Comparison of ENCODE assay signal across 9 cellular contexts in genomic region chrX:66030505-66031317, GRCh38. TPM values are rescaled to one million over a fixed set of nuclear protein-coding genes. Genes with fewer than 3 reads are reported as not detected.
DNase-seq lines count a peak whose midpoint lies in the region; ATAC-seq, FAIRE-seq and TF ChIP-seq lines count a peak whose summit lies in the region.
"Had no signal": no experiment of that assay in that cellular context is flagged by ENCODE, and none has a peak within 500 bp of the region (broad histone marks: within the 10 kb centered on the region; RNA-seq: fewer than 3 reads in every experiment).

No MANE protein-coding gene starts in this region.

- no peak for DNase-seq in AG09309 (ENCODE audit: low read depth)
- peak; percentile 71 for DNase-seq in activated CD4-positive, alpha-beta T cell treated with anti-CD3 and anti-CD28 coated beads, Interleukin-2, amount 10 ng/mL, durations not matched to agents 24 days and 14 days
- no peak for DNase-seq in kidney
- no peak for DNase-seq in NCI-H774 (lab: John Stamatoyannopoulos, UW)
- no peak for DNase-seq in GF-D8 (lab: John Stamatoyannopoulos, UW)

- H3K4me3 ChIP-seq in AG09309 (ENCODE audit: control insufficient read depth, low read depth, low read length): no peak overlapping the region
- H3K4me3 ChIP-seq in GM12875 (ENCODE audit: low read depth, low read length): no peak overlapping the region
- no peak overlapping the region for H3K4me3 ChIP-seq in kidney (ENCODE audit: low read length in 2 of 2)
- no peak overlapping the region for H3K4me3 ChIP-seq in gastroesophageal sphincter

- H3K27ac ChIP-seq in kidney (ENCODE audit: low read depth in 2 of 2, low read length in 2 of 2) (no peak overlapping the region), gastroesophageal sphincter (no peak overlapping the region)

- H3K27me3 Mint-ChIP-seq in activated CD4-positive, alpha-beta T cell treated with anti-CD3 and anti-CD28 coated beads, Interleukin-2, amount 10 ng/mL, durations not matched to agents 24 days and 14 days: no peaks in the 10 kb centered on the region

- no peaks in the 10 kb centered on the region for H3K36me3 Mint-ChIP-seq in activated CD4-positive, alpha-beta T cell treated with anti-CD3 and anti-CD28 coated beads, Interleukin-2, amount 10 ng/mL, durations not matched to agents 24 days and 14 days (ENCODE audit: low read depth)

- ATAC-seq in HG03280 (IDR thresholded peaks at IDR 0.05; ENCODE audit: unreplicated experiment) (peak; percentile 75), gastroesophageal sphincter (no peak)

- no peak overlapping the region for H3K9ac ChIP-seq in kidney (ENCODE audit: low read length in 2 of 2)

- no peaks in the 10 kb centered on the region for H3K9me3 Mint-ChIP-seq in activated CD4-positive, alpha-beta T cell treated with anti-CD3 and anti-CD28 coated beads, Interleukin-2, amount 10 ng/mL, durations not matched to agents 24 days and 14 days

- 34 to 37% methylated on average over 3 to 6 of the region's 7 CpGs for WGBS in gastroesophageal sphincter (ENCODE audit: low coverage in 1 of 2), 2 donors

- intact Hi-C loops in activated CD4-positive, alpha-beta T cell treated with anti-CD3 and anti-CD28 coated beads, Interleukin-2, amount 10 ng/mL, durations not matched to agents 24 days and 14 days (cut with micrococcal nuclease): loop anchor here (2.0 to 5.0 kb wide), 2 partner anchors 44 to 82 kb away; no protein-coding TSS in a partner anchor
- intact Hi-C loops in kidney (cut with DNase I): no loop called here

- H3K4me3 Mint-ChIP-seq in activated CD4-positive, alpha-beta T cell treated with anti-CD3 and anti-CD28 coated beads, Interleukin-2, amount 10 ng/mL, durations not matched to agents 24 days and 14 days: no peak overlapping the region

- no peak for FAIRE-seq in kidney (lab: Jason Lieb, UNC)
- FAIRE-seq: endometrium had no signal

- no peaks in the 10 kb centered on the region for H3K27me3 ChIP-seq in gastroesophageal sphincter

- no peak overlapping the region for H3K27ac Mint-ChIP-seq in activated CD4-positive, alpha-beta T cell treated with anti-CD3 and anti-CD28 coated beads, Interleukin-2, amount 10 ng/mL, durations not matched to agents 24 days and 14 days

- peaks cover 8% of the 10 kb centered on the region for H3K4me1 Mint-ChIP-seq in activated CD4-positive, alpha-beta T cell treated with anti-CD3 and anti-CD28 coated beads, Interleukin-2, amount 10 ng/mL, durations not matched to agents 24 days and 14 days

- no peaks in the 10 kb centered on the region for H3K9me3 ChIP-seq in kidney (ENCODE audit: control insufficient read depth in 1 of 2, low read length in 2 of 2)
- no peaks in the 10 kb centered on the region for H3K9me3 ChIP-seq in gastroesophageal sphincter

- no peak for TF ChIP-seq POLR2A in gastroesophageal sphincter (IDR thresholded peaks at IDR 0.05)

- no peaks in the 10 kb centered on the region for H3K36me3 ChIP-seq in kidney (ENCODE audit: control insufficient read depth in 1 of 2, insufficient read depth in 2 of 2, low read length in 2 of 2)
- H3K36me3 ChIP-seq in gastroesophageal sphincter: no peaks in the 10 kb centered on the region

- H3K4me1 ChIP-seq in kidney (ENCODE audit: control insufficient read depth in 1 of 2, insufficient read depth in 1 of 2, low read depth in 1 of 2, low read length in 2 of 2) (no peaks in the 10 kb centered on the region), gastroesophageal sphincter (no peaks in the 10 kb centered on the region)

- no peak for TF ChIP-seq EP300 in gastroesophageal sphincter (IDR thresholded peaks at IDR 0.05)

- TF ChIP-seq CTCF in AG09309 (IDR thresholded peaks at IDR 0.05; ENCODE audit: control insufficient read depth, insufficient read depth, low read depth, low read length, missing control alignments): peak; percentile 74
- TF ChIP-seq CTCF in GM12875 (IDR thresholded peaks at IDR 0.05; ENCODE audit: borderline replicate concordance, insufficient read depth, low read depth, low read length): peak; percentile 94
- peak; percentile 47 for TF ChIP-seq CTCF in kidney (IDR thresholded peaks at IDR 0.05; ENCODE audit: borderline replicate concordance, extremely low read depth, insufficient read depth)
- peak in 1 of 4 experiments; percentile 36 for TF ChIP-seq CTCF in gastroesophageal sphincter (IDR thresholded peaks at IDR 0.05)

RNA-seq across cellular contexts. Expression of gene VSIG4, which starts 9.2 kb away (rescaled TPM):
- total RNA-seq in activated CD4-positive, alpha-beta T cell treated with anti-CD3 and anti-CD28 coated beads, Interleukin-2, amount 10 ng/mL, durations not matched to agents 24 days and 14 days: not detected in 2 replicates
- total RNA-seq in kidney (80.0 TPM), gastroesophageal sphincter (100 to 1,000 TPM in 2 of 4 donors, 10 to 100 TPM in 2; 22.3 to 253 (median 97.0) TPM)
- polyA plus RNA-seq in kidney (ENCODE audit: insufficient read depth, low read depth, low replicate concordance): 15.9 TPM

Comparison
In these comparisons a context has a peak if more than half of its experiments do, and no peak if none do; other contexts are left out.
1. RNA of gene VSIG4, which starts 9.2 kb away (total RNA-seq): 22.3 to 253 TPM in gastroesophageal sphincter and 80.0 TPM in kidney (single experiment); not detected in activated CD4-positive, alpha-beta T cell treated with anti-CD3 and anti-CD28 coated beads, Interleukin-2, amount 10 ng/mL, durations not matched to agents 24 days and 14 days; every median in the first group is over 10 times any median in the second.